ENCODE assay signal across 11 cellular contexts in genomic region chr7:11332186-11332864, GRCh38.
DNase-seq lines count a peak whose midpoint lies in the region; ATAC-seq and TF ChIP-seq lines count a peak whose summit lies in the region.
"Had no signal": no experiment of that assay in that cellular context is flagged by ENCODE, and none has a peak within 500 bp of the region (broad histone marks: within the 10 kb centered on the region; RNA-seq: fewer than 3 reads in every experiment).

No MANE protein-coding gene starts in this region.

- H3K27me3 Mint-ChIP-seq in stimulated activated naive CD8-positive, alpha-beta T cell treated with anti-CD3 and anti-CD28 coated beads, Interleukin-15, amount 100 ng/mL, for 72 hours = no peaks in the 10 kb centered on the region
- H3K27me3 Mint-ChIP-seq in osteocyte (ENCODE audit: unreplicated experiment) = no peaks in the 10 kb centered on the region
- no peaks in the 10 kb centered on the region for H3K27me3 Mint-ChIP-seq in activated CD4-positive, alpha-beta T cell treated with anti-CD3 and anti-CD28 coated beads, Interleukin-2, amount 10 ng/mL, durations not matched to agents 7 days and 5 days

- no peaks in the 10 kb centered on the region; the same call in 1 of the 2 replicates for H3K9me3 ChIP-seq in SJCRH30 (replicated peaks)

- H3K4me3 ChIP-seq in SJCRH30 = no peak overlapping the region

- no peaks in the 10 kb centered on the region for H3K36me3 ChIP-seq in SJCRH30

- DNase-seq in stimulated activated naive CD8-positive, alpha-beta T cell treated with anti-CD3 and anti-CD28 coated beads, Interleukin-15, amount 100 ng/mL, for 72 hours = peak in 1 of 2 donors; percentile 21
- DNase-seq in stimulated activated naive CD8-positive, alpha-beta T cell treated with anti-CD3 and anti-CD28 coated beads, Interleukin-15, Interleukin-2, amounts not matched to agents 100 U/mL and 50 U/mL, for 24 hours = no peak
- DNase-seq in SJCRH30 (no peak), middle frontal gyrus (ENCODE audit: extremely low spot score, low spot score) (no peak), osteocyte (ENCODE audit: extremely low spot score, unreplicated experiment) (no peak)
- no peak for DNase-seq in activated CD4-positive, alpha-beta T cell treated with anti-CD3 and anti-CD28 coated beads, Interleukin-2, amount 10 ng/mL, durations not matched to agents 7 days and 5 days
- DNase-seq: activated T-cell treated with anti-CD3 and anti-CD28 coated beads, Interleukin-2, amount 50 U/mL, for 4 hours; NCI-H1092 treated with DMSO at 0.1 percent for 48 hours had no signal

- no peak overlapping the region for H3K27ac ChIP-seq in SJCRH30

- CTCF ChIA-PET in activated CD4-positive, alpha-beta T cell treated with anti-CD3 and anti-CD28 coated beads, Interleukin-2, amount 10 ng/mL, durations not matched to agents 7 days and 5 days (lab: Charles Lee) = no interaction called here

- no peak overlapping the region for H3K27ac Mint-ChIP-seq in stimulated activated naive CD8-positive, alpha-beta T cell treated with anti-CD3 and anti-CD28 coated beads, Interleukin-15, amount 100 ng/mL, for 72 hours
- no peak overlapping the region for H3K27ac Mint-ChIP-seq in osteocyte (ENCODE audit: unreplicated experiment)
- no peak overlapping the region for H3K27ac Mint-ChIP-seq in activated CD4-positive, alpha-beta T cell treated with anti-CD3 and anti-CD28 coated beads, Interleukin-2, amount 10 ng/mL, durations not matched to agents 7 days and 5 days
- H3K27ac Mint-ChIP-seq: T-helper 1 cell treated with Interleukin-12 subunit alpha and Interleukin-12 subunit beta and Interleukin-4 antibody, amounts not matched to agents 30 μg/mL and 1 μg/mL, for 36 hours had no signal

- H3K4me3 Mint-ChIP-seq in stimulated activated naive CD8-positive, alpha-beta T cell treated with anti-CD3 and anti-CD28 coated beads, Interleukin-15, amount 100 ng/mL, for 72 hours = no peak overlapping the region
- no peak overlapping the region for H3K4me3 Mint-ChIP-seq in osteocyte (ENCODE audit: unreplicated experiment)
- H3K4me3 Mint-ChIP-seq in activated CD4-positive, alpha-beta T cell treated with anti-CD3 and anti-CD28 coated beads, Interleukin-2, amount 10 ng/mL, durations not matched to agents 7 days and 5 days = no peak overlapping the region
- H3K4me3 Mint-ChIP-seq: activated T-cell treated with anti-CD3 and anti-CD28 coated beads, Interleukin-2, amount 50 U/mL, for 4 hours; T-helper 1 cell treated with Interleukin-12 subunit alpha and Interleukin-12 subunit beta and Interleukin-4 antibody, amounts not matched to agents 30 μg/mL and 1 μg/mL, for 36 hours had no signal

- no peak for TF ChIP-seq CTCF in osteocyte (IDR thresholded peaks at IDR 0.05)

- POLR2A ChIA-PET in activated CD4-positive, alpha-beta T cell treated with anti-CD3 and anti-CD28 coated beads, Interleukin-2, amount 10 ng/mL, durations not matched to agents 7 days and 5 days (lab: Charles Lee) = no interaction called here

- H3K27me3 ChIP-seq in SJCRH30 = no peaks in the 10 kb centered on the region

- H3K36me3 Mint-ChIP-seq in osteocyte (ENCODE audit: unreplicated experiment) = no peaks in the 10 kb centered on the region
- H3K36me3 Mint-ChIP-seq in activated CD4-positive, alpha-beta T cell treated with anti-CD3 and anti-CD28 coated beads, Interleukin-2, amount 10 ng/mL, durations not matched to agents 7 days and 5 days (ENCODE audit: low read depth) = no peaks in the 10 kb centered on the region

- H3K4me1 Mint-ChIP-seq in stimulated activated naive CD8-positive, alpha-beta T cell treated with anti-CD3 and anti-CD28 coated beads, Interleukin-15, amount 100 ng/mL, for 72 hours = no peaks in the 10 kb centered on the region
- H3K4me1 Mint-ChIP-seq in osteocyte (ENCODE audit: unreplicated experiment) = peaks cover 48% of the 10 kb centered on the region
- H3K4me1 Mint-ChIP-seq in activated CD4-positive, alpha-beta T cell treated with anti-CD3 and anti-CD28 coated beads, Interleukin-2, amount 10 ng/mL, durations not matched to agents 7 days and 5 days = no peaks in the 10 kb centered on the region

- ATAC-seq in stimulated activated naive CD8-positive, alpha-beta T cell treated with anti-CD3 and anti-CD28 coated beads, Interleukin-15, amount 100 ng/mL, for 72 hours = peak; percentile 76
- ATAC-seq in stimulated activated naive CD8-positive, alpha-beta T cell treated with anti-CD3 and anti-CD28 coated beads, Interleukin-15, Interleukin-2, amounts not matched to agents 100 U/mL and 50 U/mL, for 24 hours = no peak
- peak; percentile 95 for ATAC-seq in GM21717 (IDR thresholded peaks at IDR 0.05; ENCODE audit: unreplicated experiment)
- ATAC-seq in HG03139 (IDR thresholded peaks at IDR 0.05; ENCODE audit: unreplicated experiment) = peak; percentile 86
- ATAC-seq: activated T-cell treated with anti-CD3 and anti-CD28 coated beads, Interleukin-2, amount 50 U/mL, for 4 hours had no signal

- no peaks in the 10 kb centered on the region for H3K4me1 ChIP-seq in SJCRH30

- no peaks in the 10 kb centered on the region for H3K9me3 Mint-ChIP-seq in stimulated activated naive CD8-positive, alpha-beta T cell treated with anti-CD3 and anti-CD28 coated beads, Interleukin-15, amount 100 ng/mL, for 72 hours
- peaks cover 11% of the 10 kb centered on the region for H3K9me3 Mint-ChIP-seq in osteocyte (ENCODE audit: unreplicated experiment)
- no peaks in the 10 kb centered on the region for H3K9me3 Mint-ChIP-seq in activated CD4-positive, alpha-beta T cell treated with anti-CD3 and anti-CD28 coated beads, Interleukin-2, amount 10 ng/mL, durations not matched to agents 7 days and 5 days
- H3K9me3 Mint-ChIP-seq: activated T-cell treated with anti-CD3 and anti-CD28 coated beads, Interleukin-2, amount 50 U/mL, for 4 hours; T-helper 1 cell treated with Interleukin-12 subunit alpha and Interleukin-12 subunit beta and Interleukin-4 antibody, amounts not matched to agents 30 μg/mL and 1 μg/mL, for 36 hours had no signal
